In the genomic region with DNA sequence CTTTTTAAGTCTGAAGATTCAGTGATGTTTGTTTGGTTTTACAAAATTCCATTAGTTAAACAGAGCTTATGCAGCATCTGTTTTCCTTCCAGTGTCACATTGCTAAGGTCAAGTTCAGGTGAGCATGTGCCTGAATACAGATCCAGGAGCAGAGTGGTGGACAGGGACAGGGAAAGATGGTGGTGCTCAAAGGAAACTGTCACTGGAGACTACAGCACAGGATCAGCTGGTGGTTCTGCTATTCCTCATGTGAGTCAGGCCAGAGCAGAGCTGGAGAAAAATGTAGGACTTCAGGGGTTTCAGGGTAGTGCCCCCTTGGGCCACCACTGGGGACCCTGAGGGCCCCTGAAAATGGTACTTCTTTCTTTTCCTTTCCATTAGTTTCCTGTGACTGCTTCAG, we compare ENCODE assay signal across 3 cellular contexts.
"Had no signal": no experiment of that assay in that cellular context is flagged by ENCODE, and none has a peak within 500 bp of the region (broad histone marks: within the 10 kb centered on the region; RNA-seq: fewer than 3 reads in every experiment).

No MANE protein-coding gene starts in this region.

- H3K4me3 ChIP-seq: GM12878 had no signal

- DNase-seq: GDM1, GF-D8 had no signal

- ATAC-seq: GM12878 had no signal
